Comparison of ENCODE assay signal across 18 cellular contexts in genomic region chr21:40471103-40471502, GRCh38.
DNase-seq lines count a peak whose midpoint lies in the region; ATAC-seq and TF ChIP-seq lines count a peak whose summit lies in the region.
"Had no signal": no experiment of that assay in that cellular context is flagged by ENCODE, and none has a peak within 500 bp of the region (broad histone marks: within the 10 kb centered on the region; RNA-seq: fewer than 3 reads in every experiment).

No MANE protein-coding gene starts in this region.

- peaks cover 3% of the 10 kb centered on the region for H3K27me3 Mint-ChIP-seq in type B pancreatic cell
- H3K27me3 Mint-ChIP-seq: T-helper 17 cell had no signal

- peak overlapping the region; percentile 82 for H3K27ac Mint-ChIP-seq in type B pancreatic cell
- H3K27ac Mint-ChIP-seq: GM23338, T-helper 17 cell had no signal

- peak; percentile 9 for DNase-seq in KBM-7
- peak; percentile 29 to 63 for DNase-seq in NOMO-1 (lab: John Stamatoyannopoulos, UW; ENCODE audit: unreplicated experiment in 2 of 2)
- DNase-seq in astrocyte of the hippocampus (ENCODE audit: low read depth, low spot score), result peak; percentile 34
- no peak for DNase-seq in type B pancreatic cell (ENCODE audit: extremely low spot score, unreplicated experiment)
- DNase-seq in foreskin melanocyte, result no peak
- DNase-seq in GM03348 (ENCODE audit: low spot score), result no peak
- DNase-seq: C1 segment of cervical spinal cord, DMS153, MG63, NCI-H1436 treated with DMSO at 0.1 percent for 48 hours, NCI-H2081 treated with DMSO at 0.1 percent for 48 hours, NCI-H2227 treated with DMSO at 0.1 percent for 48 hours, NCI-H526, SK-N-SH, T-helper 17 cell had no signal

- H3K36me3 Mint-ChIP-seq in type B pancreatic cell, result no peaks in the 10 kb centered on the region

- in situ Hi-C loops in KBM-7 (cut with MboI; ENCODE audit: low pct_unique_long_range_greater_than_20kb, low sequenced_read_pairs), result no loop called here

- peaks cover 5% of the 10 kb centered on the region for H3K9me3 Mint-ChIP-seq in type B pancreatic cell

- H3K4me3 Mint-ChIP-seq in type B pancreatic cell, result peak overlapping the region; percentile 33
- H3K4me3 Mint-ChIP-seq: GM23338, T-helper 17 cell had no signal

- TF ChIP-seq CTCF in type B pancreatic cell (conservative IDR thresholded peaks at IDR 0.05), result no peak

- ATAC-seq in GM18511 (IDR thresholded peaks at IDR 0.05; ENCODE audit: unreplicated experiment), result no peak
- ATAC-seq: GM23338, Right ventricle myocardium inferior, T-helper 17 cell had no signal

- H3K4me1 Mint-ChIP-seq in type B pancreatic cell (ENCODE audit: unreplicated experiment), result peaks cover 3% of the 10 kb centered on the region
- H3K4me1 Mint-ChIP-seq: GM23338, T-helper 17 cell had no signal

Comparison
In these comparisons a context has a peak if more than half of its experiments do, and no peak if none do; other contexts are left out.
1. DNase-seq: peak in KBM-7 (single experiment), NOMO-1 (2 of 2) and astrocyte of the hippocampus (single experiment); none in type B pancreatic cell (single experiment), foreskin melanocyte (single experiment) and GM03348 (single experiment).